In genomic region chr11:125929445-125930075, GRCh38 we compare ENCODE assay signal across 19 cellular contexts. TPM values are rescaled to one million over a fixed set of nuclear protein-coding genes. Genes with fewer than 3 reads are reported as not detected.
DNase-seq lines count a peak whose midpoint lies in the region; ATAC-seq, FAIRE-seq and TF ChIP-seq lines count a peak whose summit lies in the region.
"Had no signal": no experiment of that assay in that cellular context is flagged by ENCODE, and none has a peak within 500 bp of the region (broad histone marks: within the 10 kb centered on the region; RNA-seq: fewer than 3 reads in every experiment).

No MANE protein-coding gene starts in this region.

- H3K36me3 Mint-ChIP-seq in osteocyte (ENCODE audit: unreplicated experiment), result no peaks in the 10 kb centered on the region
- H3K36me3 Mint-ChIP-seq in stimulated activated effector memory CD8-positive, alpha-beta T cell treated with anti-CD3 and anti-CD28 coated beads, Interleukin-12 subunit alpha, Interleukin-12 subunit beta, amount 100 ng/mL, for 72 hours, result no peaks in the 10 kb centered on the region

- no peaks in the 10 kb centered on the region for H3K9me3 ChIP-seq in HepG2 (ENCODE audit: low read length)
- H3K9me3 ChIP-seq in right lobe of liver, result no peaks in the 10 kb centered on the region
- H3K9me3 ChIP-seq in K562 (replicated peaks; ENCODE audit: control insufficient read depth, insufficient read depth, low read depth, low read length), result no peaks in the 10 kb centered on the region
- H3K9me3 ChIP-seq: A549, MG63 had no signal

- H3K9ac ChIP-seq in HepG2 (ENCODE audit: insufficient read depth, low read depth, low read length) (no peak overlapping the region), K562 (ENCODE audit: insufficient read depth in 1 of 2, low read depth in 2 of 2, low read length in 2 of 2) (peak overlapping the region in 1 of 2 experiments; percentile 29; a peak in 1 of 4 replicates)

- ATAC-seq in HepG2 (no peak), right lobe of liver (no peak), K562 (no peak), GM19324 (IDR thresholded peaks at IDR 0.05; ENCODE audit: low FRiP score, unreplicated experiment) (no peak)
- no peak for ATAC-seq in stimulated activated effector memory CD8-positive, alpha-beta T cell treated with anti-CD3 and anti-CD28 coated beads, Interleukin-12 subunit alpha, Interleukin-12 subunit beta, amount 100 ng/mL, for 72 hours
- ATAC-seq: A549 had no signal

- no peak overlapping the region for H2AFZ ChIP-seq in HepG2 (ENCODE audit: low read length)
- no peak overlapping the region for H2AFZ ChIP-seq in K562 (ENCODE audit: low read depth, low read length)
- H2AFZ ChIP-seq: PC-9 had no signal

- FAIRE-seq in HepG2 (lab: Jason Lieb, UNC) (no peak), K562 (lab: Jason Lieb, UNC) (no peak)
- FAIRE-seq: A549, GM12892 had no signal

- BruUV-seq in HepG2 (replicated peaks; lab: Mats Ljungman, UMichigan) (no TSS peak), K562 (replicated peaks; lab: Mats Ljungman, UMichigan) (no TSS peak)

- H3K27ac ChIP-seq in HepG2 (ENCODE audit: extremely low read length, insufficient read depth, low read length) (no peak overlapping the region), right lobe of liver (no peak overlapping the region), K562 (ENCODE audit: extremely low read depth, low read depth, low read length) (no peak overlapping the region)
- H3K27ac ChIP-seq: A549, C4-2B, PC-9 had no signal

- POLR2A ChIA-PET in HepG2 (lab: Yijun Ruan, JAX), result no interaction called here
- POLR2A ChIA-PET in K562 (lab: Yijun Ruan, JAX), result interaction anchor here (0.5 to 0.7 kb wide), 3 partner anchors 12 to 608 kb away, joined by 3 read pairs; no protein-coding TSS in a partner anchor

- H3K9me1 ChIP-seq in K562 (ENCODE audit: control insufficient read depth, insufficient read depth, low read length), result no peaks in the 10 kb centered on the region

- CTCF ChIA-PET in HepG2 (lab: Yijun Ruan, JAX; ENCODE audit: low intra/inter-chr PET ratio, low total read pairs), result no interaction called here
- CTCF ChIA-PET in K562 (lab: Yijun Ruan, JAX; ENCODE audit: low intra/inter-chr PET ratio), result no interaction called here

- intact Hi-C loops in HepG2 (cut with micrococcal nuclease; ENCODE audit: unreplicated experiment), result no loop called here
- intact Hi-C loops in right lobe of liver (cut with DNase I), result no loop called here
- intact Hi-C loops in K562 (cut with micrococcal nuclease), result loop anchor here (10.0 kb wide), 1 partner anchor 125 kb away; no protein-coding TSS in a partner anchor

- H3K27ac Mint-ChIP-seq in osteocyte (ENCODE audit: unreplicated experiment), result no peak overlapping the region
- no peak overlapping the region for H3K27ac Mint-ChIP-seq in stimulated activated effector memory CD8-positive, alpha-beta T cell treated with anti-CD3 and anti-CD28 coated beads, Interleukin-12 subunit alpha, Interleukin-12 subunit beta, amount 100 ng/mL, for 72 hours

- DNase-seq in HepG2 (ENCODE audit: low spot score), result no peak
- no peak for DNase-seq in right lobe of liver
- no peak for DNase-seq in K562 (ENCODE audit: extremely low read depth in 1 of 4, low spot score in 3 of 4)
- peak; percentile 72 for DNase-seq in osteocyte (ENCODE audit: extremely low spot score, unreplicated experiment)
- no peak for DNase-seq in NCI-H1436 treated with DMSO at 0.1 percent for 48 hours (lab: John Stamatoyannopoulos, UW)
- no peak for DNase-seq in stimulated activated effector memory CD8-positive, alpha-beta T cell treated with anti-CD3 and anti-CD28 coated beads, Interleukin-12 subunit alpha, Interleukin-12 subunit beta, amount 100 ng/mL, for 72 hours (ENCODE audit: low spot score in 2 of 2)
- DNase-seq: GOT3, Karpas-422, MG63, NCI-H1417, NCI-H1930, NCI-H446 treated with DMSO at 0.1 percent for 48 hours, NCI-H748 treated with DMSO at 0.1 percent for 48 hours, PC-9 had no signal

- H4K20me1 ChIP-seq in HepG2 (ENCODE audit: insufficient read depth, low read length), result no peaks in the 10 kb centered on the region
- no peaks in the 10 kb centered on the region for H4K20me1 ChIP-seq in K562 (replicated peaks; ENCODE audit: control insufficient read depth, insufficient read depth, low read length)

- in situ Hi-C loops in HepG2 (cut with HindIII; ENCODE audit: extremely low pct_ligation_motif_present, low pct_unique_long_range_greater_than_20kb), result no loop called here
- in situ Hi-C loops in K562 (cut with MboI), result no loop called here

- no peak overlapping the region for H3K4me2 ChIP-seq in HepG2 (ENCODE audit: low read depth, low read length)
- no peak overlapping the region for H3K4me2 ChIP-seq in K562 (ENCODE audit: insufficient read depth, low read length)
- H3K4me2 ChIP-seq: A549, PC-9 had no signal

- WGBS in HepG2 (ENCODE audit: low lambda C conversion rate), result 25% methylated on average over 7 of the region's 9 CpGs
- 76% methylated on average over 6 of the region's 9 CpGs for WGBS in right lobe of liver (ENCODE audit: insufficient coverage, low coverage, low lambda C conversion rate, missing lambda C conversion rate)
- WGBS in K562 (ENCODE audit: insufficient coverage, low coverage, missing lambda C conversion rate), result 4% methylated on average over 9 of the region's 9 CpGs

- H3K9me3 Mint-ChIP-seq in osteocyte (ENCODE audit: unreplicated experiment), result no peaks in the 10 kb centered on the region
- H3K9me3 Mint-ChIP-seq in stimulated activated effector memory CD8-positive, alpha-beta T cell treated with anti-CD3 and anti-CD28 coated beads, Interleukin-12 subunit alpha, Interleukin-12 subunit beta, amount 100 ng/mL, for 72 hours, result no peaks in the 10 kb centered on the region

- TF ChIP-seq POLR2A in HepG2 (IDR thresholded peaks at IDR 0.05; ENCODE audit: insufficient read depth in 1 of 2, low read depth in 2 of 2, low read length in 2 of 2) (no peak), right lobe of liver (IDR thresholded peaks at IDR 0.05) (no peak), K562 (conservative IDR thresholded peaks at IDR 0.05) (no peak)

- TF ChIP-seq CTCF in HepG2 (CRISPR knock-in tag; IDR thresholded peaks at IDR 0.05) (no peak), right lobe of liver (IDR thresholded peaks at IDR 0.05) (no peak), K562 (IDR thresholded peaks at IDR 0.05 in 2 of 3, conservative IDR thresholded peaks at IDR 0.05 in 1 of 3; ENCODE audit: insufficient read depth in 2 of 3, low read depth in 1 of 3, low read length in 3 of 3) (no peak), osteocyte (IDR thresholded peaks at IDR 0.05) (no peak)

- H3K27me3 Mint-ChIP-seq in osteocyte (ENCODE audit: unreplicated experiment), result peaks cover 73% of the 10 kb centered on the region

- H3K36me3 ChIP-seq in HepG2 (replicated peaks in 1 of 2; ENCODE audit: control insufficient read depth in 1 of 2, insufficient read depth in 2 of 2, low read length in 2 of 2), result no peaks in the 10 kb centered on the region
- H3K36me3 ChIP-seq in right lobe of liver, result no peaks in the 10 kb centered on the region
- no peaks in the 10 kb centered on the region for H3K36me3 ChIP-seq in K562 (ENCODE audit: control insufficient read depth, insufficient read depth, low read length)
- H3K36me3 ChIP-seq: MG63 had no signal

- H3K4me3 ChIP-seq in HepG2 (replicated peaks in 1 of 3; ENCODE audit: insufficient read depth in 1 of 3, low read depth in 2 of 3, low read length in 3 of 3) (no peak overlapping the region), right lobe of liver (no peak overlapping the region), K562 (no peak overlapping the region)
- H3K4me3 ChIP-seq: A549, MG63, PC-9 had no signal

- TF ChIP-seq EP300 in HepG2 (IDR thresholded peaks at IDR 0.05; ENCODE audit: low read depth in 2 of 2, low read length in 2 of 2), result no peak
- no peak for TF ChIP-seq EP300 in HepG2 (CRISPR knock-in tag; IDR thresholded peaks at IDR 0.05; ENCODE audit: borderline replicate concordance)
- TF ChIP-seq EP300 in K562 (IDR thresholded peaks at IDR 0.05; ENCODE audit: low read length), result no peak

- TF ChIP-seq RAD21 in HepG2 (CRISPR knock-in tag; IDR thresholded peaks at IDR 0.05) (no peak), K562 (CRISPR knock-in tag; conservative IDR thresholded peaks at IDR 0.05 in 1 of 2, IDR thresholded peaks at IDR 0.05 in 1 of 2) (no peak)

- no peaks in the 10 kb centered on the region for H3K4me1 Mint-ChIP-seq in osteocyte (ENCODE audit: unreplicated experiment)
- peaks cover 9% of the 10 kb centered on the region for H3K4me1 Mint-ChIP-seq in stimulated activated effector memory CD8-positive, alpha-beta T cell treated with anti-CD3 and anti-CD28 coated beads, Interleukin-12 subunit alpha, Interleukin-12 subunit beta, amount 100 ng/mL, for 72 hours

- H3K79me2 ChIP-seq in HepG2 (ENCODE audit: insufficient read depth, low read length) (no peaks in the 10 kb centered on the region), K562 (ENCODE audit: control insufficient read depth, insufficient read depth, low read length) (no peaks in the 10 kb centered on the region)

- H3K4me3 Mint-ChIP-seq in osteocyte (ENCODE audit: unreplicated experiment), result no peak overlapping the region
- no peak overlapping the region for H3K4me3 Mint-ChIP-seq in stimulated activated effector memory CD8-positive, alpha-beta T cell treated with anti-CD3 and anti-CD28 coated beads, Interleukin-12 subunit alpha, Interleukin-12 subunit beta, amount 100 ng/mL, for 72 hours

- H3K4me1 ChIP-seq in HepG2 (ENCODE audit: insufficient read depth, low read length), result peaks cover 33% of the 10 kb centered on the region
- H3K4me1 ChIP-seq in right lobe of liver, result peaks cover 0 to 12% (median 0%) of the 10 kb centered on the region in 4 donors
- peaks cover 4 to 9% of the 10 kb centered on the region in 2 experiments; a peak in 4 of 5 replicates for H3K4me1 ChIP-seq in K562 (replicated peaks in 1 of 2; ENCODE audit: control insufficient read depth in 2 of 2, insufficient read depth in 2 of 2, low read length in 2 of 2)
- H3K4me1 ChIP-seq: A549 had no signal

- H3K27me3 ChIP-seq in HepG2 (ENCODE audit: control insufficient read depth in 1 of 2, insufficient read depth in 2 of 2, low read length in 2 of 2), result 0 out of 5 replicates have a peak, but pooled peaks cover 0 to 8% of the 10 kb centered on the region in 2 experiments
- H3K27me3 ChIP-seq in right lobe of liver, result no peaks in the 10 kb centered on the region
- peaks cover 9 to 30% of the 10 kb centered on the region in 2 experiments; a peak in 4 of 5 replicates for H3K27me3 ChIP-seq in K562 (ENCODE audit: control insufficient read depth in 2 of 2, insufficient read depth in 2 of 2, low read length in 2 of 2)
- H3K27me3 ChIP-seq: MG63 had no signal

RNA-seq across cellular contexts. Expression of gene VSIG10L2, which starts 16.3 kb away (rescaled TPM):
- total RNA-seq in HepG2 (2016; rRNA removed; fragmentation: Illumina TruSeq; extraction: Trizol), result not detected in 2 replicates
- not detected in 2 replicates for total RNA-seq in HepG2 (2016; cell fraction: cytosol; rRNA removed; fragmentation: Illumina TruSeq; extraction: Trizol; ENCODE audit: low read depth)
- 0.04 TPM in 1 of 2 replicates, not detected in the other for total RNA-seq in HepG2 (2016; cell fraction: insoluble cytoplasmic fraction; rRNA removed; fragmentation: Illumina TruSeq; extraction: Trizol)
- total RNA-seq in HepG2 (2016; cell fraction: membrane; rRNA removed; fragmentation: Illumina TruSeq; extraction: Trizol), result not detected in 2 replicates
- total RNA-seq in HepG2 (2016; cell fraction: nucleus; rRNA removed; fragmentation: Illumina TruSeq; extraction: Trizol), result not detected in 2 replicates
- 0.13 and 0.21 TPM in 2 replicates for polyA plus RNA-seq in HepG2 (2011; rRNA removed)
- 0.04 and 0.05 TPM in 2 replicates for polyA plus RNA-seq in HepG2 (2011; cell fraction: cytosol; rRNA removed)
- polyA plus RNA-seq in HepG2 (2011; cell fraction: nucleus; rRNA removed), result 0.16 and 0.27 TPM in 2 replicates
- polyA plus RNA-seq in HepG2 (2012), result 0.07 TPM in 1 of 2 replicates, not detected in the other
- not detected in 2 replicates for polyA plus RNA-seq in HepG2 (2016; cell fraction: cytosol; fragmentation: Illumina TruSeq; extraction: Trizol; ENCODE audit: low read depth)
- polyA plus RNA-seq in HepG2 (2016; cell fraction: insoluble cytoplasmic fraction; fragmentation: Illumina TruSeq; extraction: Trizol; ENCODE audit: low read depth), result not detected in 2 replicates
- polyA plus RNA-seq in HepG2 (2016; cell fraction: membrane; fragmentation: Illumina TruSeq; extraction: Trizol; ENCODE audit: low read depth), result not detected in 2 replicates
- polyA plus RNA-seq in HepG2 (2016; cell fraction: nucleus; fragmentation: Illumina TruSeq; extraction: Trizol; ENCODE audit: insufficient read depth, low read depth), result not detected in 2 replicates
- 0.04 TPM in 1 of 2 replicates, not detected in the other for polyA minus RNA-seq in HepG2 (2011; rRNA and poly(A)+ RNA removed; ENCODE audit: low replicate concordance)
- not detected in 2 replicates for polyA minus RNA-seq in HepG2 (2011; cell fraction: cytosol; rRNA and poly(A)+ RNA removed)
- polyA minus RNA-seq in HepG2 (2011; cell fraction: nucleus; rRNA and poly(A)+ RNA removed), result 0.13 TPM in 1 of 2 replicates, not detected in the other
- under 1 TPM in 1 of 6 experiments, not detected in 5; 0.06 TPM for total RNA-seq in right lobe of liver
- not detected in 2 replicates for total RNA-seq in K562 (2011; cell fraction: chromatin; rRNA removed; ENCODE audit: low replicate concordance)
- not detected in 2 replicates for total RNA-seq in K562 (2011; cell fraction: nucleolus; rRNA removed)
- total RNA-seq in K562 (2011; cell fraction: nucleoplasm; rRNA removed), result not detected in 2 replicates
- total RNA-seq in K562 (2014; rRNA removed), result not detected in 2 replicates
- total RNA-seq in K562 (2014; rRNA removed; fragmentation: Illumina TruSeq; extraction: Trizol), result not detected in 2 replicates
- not detected in 2 replicates for total RNA-seq in K562 (2015; rRNA removed; fragmentation: Illumina TruSeq; extraction: Trizol)
- total RNA-seq in K562 (2021), result not detected in 2 replicates
- not detected in 2 replicates for polyA plus RNA-seq in K562 (2011; rRNA removed)
- not detected in 2 replicates for polyA plus RNA-seq in K562 (2011; cell fraction: cytosol; rRNA removed)
- polyA plus RNA-seq in K562 (2011; cell fraction: nucleus; rRNA removed), result not detected in 2 replicates
- not detected in 2 replicates for polyA plus RNA-seq in K562 (2012)
- polyA plus RNA-seq in K562 (2014; fragmentation: Illumina TruSeq; extraction: Trizol), result not detected in 2 replicates
- not detected for polyA plus RNA-seq in K562 (2014; fragmentation: Nextera tagmentation; extraction: Ambion mirVana)
- polyA plus RNA-seq in K562 (2014; rRNA removed), result not detected in 2 replicates
- polyA minus RNA-seq in K562 (2011; rRNA and poly(A)+ RNA removed), result not detected in 2 replicates
- polyA minus RNA-seq in K562 (2011; cell fraction: cytosol; rRNA and poly(A)+ RNA removed), result not detected in 2 replicates
- polyA minus RNA-seq in K562 (2011; cell fraction: nucleus; rRNA and poly(A)+ RNA removed), result not detected in 2 replicates
- not detected in 2 replicates for total RNA-seq in osteocyte
- total RNA-seq: PC-9, SK-MEL-5 had no signal
- polyA plus RNA-seq: A549 had no signal

RNA-seq across cellular contexts. Expression of gene DDX25, which starts 25.3 kb away (rescaled TPM):
- total RNA-seq in HepG2 (2016; rRNA removed; fragmentation: Illumina TruSeq; extraction: Trizol) (0.11 and 0.29 TPM in 2 replicates), right lobe of liver (under 1 TPM in 4 of 6 experiments, not detected in 2; 0.17 to 0.28 (median 0.21) TPM), K562 (2014; rRNA removed) (not detected in 2 replicates), K562 (2014; rRNA removed; fragmentation: Illumina TruSeq; extraction: Trizol) (not detected in 2 replicates), K562 (2015; rRNA removed; fragmentation: Illumina TruSeq; extraction: Trizol) (not detected in 2 replicates), K562 (2021) (not detected in 2 replicates), osteocyte (not detected in 2 replicates)
- 0.71 TPM in 2 replicates for total RNA-seq in HepG2 (2016; cell fraction: cytosol; rRNA removed; fragmentation: Illumina TruSeq; extraction: Trizol; ENCODE audit: low read depth)
- total RNA-seq in HepG2 (2016; cell fraction: insoluble cytoplasmic fraction; rRNA removed; fragmentation: Illumina TruSeq; extraction: Trizol), result 0.24 TPM in 1 of 2 replicates, not detected in the other
- 0.37 and 0.38 TPM in 2 replicates for total RNA-seq in HepG2 (2016; cell fraction: membrane; rRNA removed; fragmentation: Illumina TruSeq; extraction: Trizol)
- not detected in 2 replicates for total RNA-seq in HepG2 (2016; cell fraction: nucleus; rRNA removed; fragmentation: Illumina TruSeq; extraction: Trizol)
- polyA plus RNA-seq in HepG2 (2011; rRNA removed) (0.13 and 0.17 TPM in 2 replicates), K562 (2011; rRNA removed) (not detected in 2 replicates), K562 (2014; fragmentation: Illumina TruSeq; extraction: Trizol) (not detected in 2 replicates), K562 (2014; fragmentation: Nextera tagmentation; extraction: Ambion mirVana) (not detected), K562 (2014; rRNA removed) (not detected in 2 replicates)
- polyA plus RNA-seq in HepG2 (2011; cell fraction: cytosol; rRNA removed), result 0.09 and 0.12 TPM in 2 replicates
- 0.14 and 0.24 TPM in 2 replicates for polyA plus RNA-seq in HepG2 (2011; cell fraction: nucleus; rRNA removed)
- 0.17 and 0.40 TPM in 2 replicates for polyA plus RNA-seq in HepG2 (2012)
- polyA plus RNA-seq in HepG2 (2016; cell fraction: cytosol; fragmentation: Illumina TruSeq; extraction: Trizol; ENCODE audit: low read depth), result 0.60 and 0.75 TPM in 2 replicates
- 0.40 and 0.72 TPM in 2 replicates for polyA plus RNA-seq in HepG2 (2016; cell fraction: insoluble cytoplasmic fraction; fragmentation: Illumina TruSeq; extraction: Trizol; ENCODE audit: low read depth)
- 0.23 and 0.99 TPM in 2 replicates for polyA plus RNA-seq in HepG2 (2016; cell fraction: membrane; fragmentation: Illumina TruSeq; extraction: Trizol; ENCODE audit: low read depth)
- polyA plus RNA-seq in HepG2 (2016; cell fraction: nucleus; fragmentation: Illumina TruSeq; extraction: Trizol; ENCODE audit: insufficient read depth, low read depth), result 0.93 TPM in 1 of 2 replicates, not detected in the other
- polyA minus RNA-seq in HepG2 (2011; rRNA and poly(A)+ RNA removed; ENCODE audit: low replicate concordance), result 0.04 TPM in 1 of 2 replicates, not detected in the other
- polyA minus RNA-seq in HepG2 (2011; cell fraction: cytosol; rRNA and poly(A)+ RNA removed), result not detected in 2 replicates
- polyA minus RNA-seq in HepG2 (2011; cell fraction: nucleus; rRNA and poly(A)+ RNA removed), result 0.13 and 0.50 TPM in 2 replicates
- not detected in 2 replicates for total RNA-seq in K562 (2011; cell fraction: chromatin; rRNA removed; ENCODE audit: low replicate concordance)
- not detected in 2 replicates for total RNA-seq in K562 (2011; cell fraction: nucleolus; rRNA removed)
- not detected in 2 replicates for total RNA-seq in K562 (2011; cell fraction: nucleoplasm; rRNA removed)
- not detected in 2 replicates for polyA plus RNA-seq in K562 (2011; cell fraction: cytosol; rRNA removed)
- polyA plus RNA-seq in K562 (2011; cell fraction: nucleus; rRNA removed), result not detected in 2 replicates
- polyA plus RNA-seq in K562 (2012), result not detected in 2 replicates
- polyA minus RNA-seq in K562 (2011; rRNA and poly(A)+ RNA removed), result not detected in 2 replicates
- not detected in 2 replicates for polyA minus RNA-seq in K562 (2011; cell fraction: cytosol; rRNA and poly(A)+ RNA removed)
- not detected in 2 replicates for polyA minus RNA-seq in K562 (2011; cell fraction: nucleus; rRNA and poly(A)+ RNA removed)

RNA-seq across cellular contexts. Expression of gene PUS3, which starts 26.6 kb away (rescaled TPM):
- total RNA-seq in HepG2 (2016; rRNA removed; fragmentation: Illumina TruSeq; extraction: Trizol) (18.2 and 22.9 TPM in 2 replicates), right lobe of liver (10 to 100 TPM; 11.8 to 24.7 (median 17.4) TPM), K562 (2014; rRNA removed) (16.4 and 18.4 TPM in 2 replicates), K562 (2014; rRNA removed; fragmentation: Illumina TruSeq; extraction: Trizol) (40.6 and 46.2 TPM in 2 replicates), K562 (2015; rRNA removed; fragmentation: Illumina TruSeq; extraction: Trizol) (28.4 and 35.9 TPM in 2 replicates), K562 (2021) (19.1 and 22.5 TPM in 2 replicates), osteocyte (10.5 and 14.6 TPM in 2 replicates)
- total RNA-seq in HepG2 (2016; cell fraction: cytosol; rRNA removed; fragmentation: Illumina TruSeq; extraction: Trizol; ENCODE audit: low read depth), result 5.5 and 5.9 TPM in 2 replicates
- 16.9 and 22.4 TPM in 2 replicates for total RNA-seq in HepG2 (2016; cell fraction: insoluble cytoplasmic fraction; rRNA removed; fragmentation: Illumina TruSeq; extraction: Trizol)
- total RNA-seq in HepG2 (2016; cell fraction: membrane; rRNA removed; fragmentation: Illumina TruSeq; extraction: Trizol), result 9.5 and 12.0 TPM in 2 replicates
- 9.6 and 10.8 TPM in 2 replicates for total RNA-seq in HepG2 (2016; cell fraction: nucleus; rRNA removed; fragmentation: Illumina TruSeq; extraction: Trizol)
- polyA plus RNA-seq in HepG2 (2011; rRNA removed) (4.7 and 6.0 TPM in 2 replicates), K562 (2011; rRNA removed) (7.8 and 16.5 TPM in 2 replicates), K562 (2014; fragmentation: Illumina TruSeq; extraction: Trizol) (25.9 and 39.0 TPM in 2 replicates), K562 (2014; fragmentation: Nextera tagmentation; extraction: Ambion mirVana) (10 to 100 TPM; 39.6 to 49.2 TPM), K562 (2014; rRNA removed) (15.6 and 25.4 TPM in 2 replicates)
- polyA plus RNA-seq in HepG2 (2011; cell fraction: cytosol; rRNA removed), result 4.2 and 6.7 TPM in 2 replicates
- 1.8 and 2.4 TPM in 2 replicates for polyA plus RNA-seq in HepG2 (2011; cell fraction: nucleus; rRNA removed)
- polyA plus RNA-seq in HepG2 (2012), result 13.1 and 13.6 TPM in 2 replicates
- 4.8 and 5.5 TPM in 2 replicates for polyA plus RNA-seq in HepG2 (2016; cell fraction: cytosol; fragmentation: Illumina TruSeq; extraction: Trizol; ENCODE audit: low read depth)
- polyA plus RNA-seq in HepG2 (2016; cell fraction: insoluble cytoplasmic fraction; fragmentation: Illumina TruSeq; extraction: Trizol; ENCODE audit: low read depth), result 21.1 and 26.9 TPM in 2 replicates
- 6.2 and 11.5 TPM in 2 replicates for polyA plus RNA-seq in HepG2 (2016; cell fraction: membrane; fragmentation: Illumina TruSeq; extraction: Trizol; ENCODE audit: low read depth)
- polyA plus RNA-seq in HepG2 (2016; cell fraction: nucleus; fragmentation: Illumina TruSeq; extraction: Trizol; ENCODE audit: insufficient read depth, low read depth), result 15.5 and 21.5 TPM in 2 replicates
- polyA minus RNA-seq in HepG2 (2011; rRNA and poly(A)+ RNA removed; ENCODE audit: low replicate concordance), result 4.6 and 6.9 TPM in 2 replicates
- 8.4 and 9.7 TPM in 2 replicates for polyA minus RNA-seq in HepG2 (2011; cell fraction: cytosol; rRNA and poly(A)+ RNA removed)
- 4.8 and 6.1 TPM in 2 replicates for polyA minus RNA-seq in HepG2 (2011; cell fraction: nucleus; rRNA and poly(A)+ RNA removed)
- 10.6 and 25.6 TPM in 2 replicates for total RNA-seq in K562 (2011; cell fraction: chromatin; rRNA removed; ENCODE audit: low replicate concordance)
- total RNA-seq in K562 (2011; cell fraction: nucleolus; rRNA removed), result 11.3 and 13.7 TPM in 2 replicates
- 16.8 and 17.2 TPM in 2 replicates for total RNA-seq in K562 (2011; cell fraction: nucleoplasm; rRNA removed)
- polyA plus RNA-seq in K562 (2011; cell fraction: cytosol; rRNA removed), result 7.4 and 7.9 TPM in 2 replicates
- polyA plus RNA-seq in K562 (2011; cell fraction: nucleus; rRNA removed), result 6.6 and 7.6 TPM in 2 replicates
- polyA plus RNA-seq in K562 (2012), result 14.0 and 26.5 TPM in 2 replicates
- 18.8 and 25.5 TPM in 2 replicates for polyA minus RNA-seq in K562 (2011; rRNA and poly(A)+ RNA removed)
- 7.5 and 8.6 TPM in 2 replicates for polyA minus RNA-seq in K562 (2011; cell fraction: cytosol; rRNA and poly(A)+ RNA removed)
- polyA minus RNA-seq in K562 (2011; cell fraction: nucleus; rRNA and poly(A)+ RNA removed), result 4.8 and 5.3 TPM in 2 replicates

RNA-seq across cellular contexts. Expression of gene HYLS1, which starts 42.1 kb away (rescaled TPM):
- total RNA-seq in HepG2 (2016; rRNA removed; fragmentation: Illumina TruSeq; extraction: Trizol) (3.8 and 5.6 TPM in 2 replicates), right lobe of liver (1 to 10 TPM; 1.7 to 3.5 (median 3.2) TPM), K562 (2014; rRNA removed) (3.3 and 3.8 TPM in 2 replicates), K562 (2014; rRNA removed; fragmentation: Illumina TruSeq; extraction: Trizol) (4.8 and 5.7 TPM in 2 replicates), K562 (2015; rRNA removed; fragmentation: Illumina TruSeq; extraction: Trizol) (5.1 and 5.6 TPM in 2 replicates), K562 (2021) (2.7 and 3.6 TPM in 2 replicates), osteocyte (4.5 and 5.1 TPM in 2 replicates)
- total RNA-seq in HepG2 (2016; cell fraction: cytosol; rRNA removed; fragmentation: Illumina TruSeq; extraction: Trizol; ENCODE audit: low read depth), result 1.1 and 1.3 TPM in 2 replicates
- 3.8 and 5.5 TPM in 2 replicates for total RNA-seq in HepG2 (2016; cell fraction: insoluble cytoplasmic fraction; rRNA removed; fragmentation: Illumina TruSeq; extraction: Trizol)
- 2.0 and 2.2 TPM in 2 replicates for total RNA-seq in HepG2 (2016; cell fraction: membrane; rRNA removed; fragmentation: Illumina TruSeq; extraction: Trizol)
- 2.1 and 2.5 TPM in 2 replicates for total RNA-seq in HepG2 (2016; cell fraction: nucleus; rRNA removed; fragmentation: Illumina TruSeq; extraction: Trizol)
- polyA plus RNA-seq in HepG2 (2011; rRNA removed) (1.1 and 1.3 TPM in 2 replicates), K562 (2011; rRNA removed) (1.1 and 3.2 TPM in 2 replicates), K562 (2014; fragmentation: Illumina TruSeq; extraction: Trizol) (3.8 and 5.1 TPM in 2 replicates), K562 (2014; fragmentation: Nextera tagmentation; extraction: Ambion mirVana) (1 to 10 TPM; 7.4 to 8.2 TPM), K562 (2014; rRNA removed) (3.2 and 4.6 TPM in 2 replicates)
- 0.62 and 0.85 TPM in 2 replicates for polyA plus RNA-seq in HepG2 (2011; cell fraction: cytosol; rRNA removed)
- polyA plus RNA-seq in HepG2 (2011; cell fraction: nucleus; rRNA removed), result 0.47 and 0.52 TPM in 2 replicates
- polyA plus RNA-seq in HepG2 (2012), result 1.3 and 1.4 TPM in 2 replicates
- 0.41 and 0.57 TPM in 2 replicates for polyA plus RNA-seq in HepG2 (2016; cell fraction: cytosol; fragmentation: Illumina TruSeq; extraction: Trizol; ENCODE audit: low read depth)
- polyA plus RNA-seq in HepG2 (2016; cell fraction: insoluble cytoplasmic fraction; fragmentation: Illumina TruSeq; extraction: Trizol; ENCODE audit: low read depth), result 4.5 and 6.0 TPM in 2 replicates
- polyA plus RNA-seq in HepG2 (2016; cell fraction: membrane; fragmentation: Illumina TruSeq; extraction: Trizol; ENCODE audit: low read depth), result 0.76 and 0.81 TPM in 2 replicates
- 2.4 and 2.9 TPM in 2 replicates for polyA plus RNA-seq in HepG2 (2016; cell fraction: nucleus; fragmentation: Illumina TruSeq; extraction: Trizol; ENCODE audit: insufficient read depth, low read depth)
- 0.50 TPM in 1 of 2 replicates, not detected in the other for polyA minus RNA-seq in HepG2 (2011; rRNA and poly(A)+ RNA removed; ENCODE audit: low replicate concordance)
- polyA minus RNA-seq in HepG2 (2011; cell fraction: cytosol; rRNA and poly(A)+ RNA removed), result 0.44 TPM in 1 of 2 replicates, not detected in the other
- 0.90 and 1.5 TPM in 2 replicates for polyA minus RNA-seq in HepG2 (2011; cell fraction: nucleus; rRNA and poly(A)+ RNA removed)
- 1.2 and 2.6 TPM in 2 replicates for total RNA-seq in K562 (2011; cell fraction: chromatin; rRNA removed; ENCODE audit: low replicate concordance)
- 1.5 and 1.6 TPM in 2 replicates for total RNA-seq in K562 (2011; cell fraction: nucleolus; rRNA removed)
- total RNA-seq in K562 (2011; cell fraction: nucleoplasm; rRNA removed), result 1.6 TPM in 2 replicates
- polyA plus RNA-seq in K562 (2011; cell fraction: cytosol; rRNA removed), result 0.71 and 1.0 TPM in 2 replicates
- 0.73 and 1.6 TPM in 2 replicates for polyA plus RNA-seq in K562 (2011; cell fraction: nucleus; rRNA removed)
- polyA plus RNA-seq in K562 (2012), result 3.0 and 5.3 TPM in 2 replicates
- polyA minus RNA-seq in K562 (2011; rRNA and poly(A)+ RNA removed), result 0.99 and 2.9 TPM in 2 replicates
- 0.76 TPM in 1 of 2 replicates, not detected in the other for polyA minus RNA-seq in K562 (2011; cell fraction: cytosol; rRNA and poly(A)+ RNA removed)
- 0.44 and 0.67 TPM in 2 replicates for polyA minus RNA-seq in K562 (2011; cell fraction: nucleus; rRNA and poly(A)+ RNA removed)

Comparison
In these comparisons a context has a peak if more than half of its experiments do, and no peak if none do; other contexts are left out.
1. Of the 241 proteins assayed by ChIP-seq in both HepG2 and K562: peak only in HepG2: none; only in K562: none; in both: CEBPB; in neither: 239; mixed calls (peak in some experiments, not most) for 1.